22 cellular contexts compared by ENCODE assay signal in the genomic region with DNA sequence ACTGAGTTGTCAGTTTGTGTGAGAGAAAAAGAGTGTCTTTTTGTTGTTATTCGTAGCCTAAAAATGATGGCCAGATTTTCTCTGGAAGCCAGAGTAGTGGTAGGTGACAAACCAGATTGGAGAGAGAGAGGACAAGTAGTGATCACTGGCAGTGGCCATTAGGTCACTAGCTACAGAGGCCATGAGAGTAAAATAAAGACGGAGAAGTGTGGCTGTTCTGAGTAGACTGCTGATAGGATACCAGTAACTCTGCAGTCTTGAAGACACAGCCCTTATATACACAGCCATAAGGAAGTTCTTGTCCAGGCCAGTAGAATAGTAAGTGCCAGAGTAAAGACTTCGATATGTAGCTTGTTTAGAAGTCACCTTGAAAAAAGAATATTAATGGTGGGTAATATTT. TPM values are rescaled to one million over a fixed set of nuclear protein-coding genes. Genes with fewer than 3 reads are reported as not detected.
"Had no signal": no experiment of that assay in that cellular context is flagged by ENCODE, and none has a peak within 500 bp of the region (broad histone marks: within the 10 kb centered on the region; RNA-seq: fewer than 3 reads in every experiment).

No MANE protein-coding gene starts in this region.

- DNase-seq: cerebellar nuclear complex; cortex of kidney; kidney; mucosa of descending colon; naive B cell; nucleus accumbens; right cardiac atrium; sigmoid colon; stimulated activated CD4-positive, alpha-beta T cell treated with anti-CD3 and anti-CD28 coated beads, Interleukin-2, amount 100 ng/mL, for 24 hours; stimulated activated CD4-positive, alpha-beta T cell treated with anti-CD3 and anti-CD28 coated beads, Interleukin-4, amount 100 ng/mL, for 24 hours; stimulated activated naive CD4-positive, alpha-beta T cell treated with Interleukin-2 at 50 U/mL for 16 hours; stomach; thyroid gland; trophoblast cell had no signal

- H3K9me3 ChIP-seq: mucosa of descending colon, prostate gland, sigmoid colon, stomach, thyroid gland had no signal

- H3K9me3 Mint-ChIP-seq: memory B cell; natural killer cell treated with Interleukin-12 subunit alpha and Interleukin-12 subunit beta and Interleukin-15 and Interleukin-18, amount 100 ng/mL, for 72 hours; stimulated activated effector memory CD8-positive, alpha-beta T cell treated with anti-CD3 and anti-CD28 coated beads, Interleukin-12 subunit alpha, Interleukin-12 subunit beta, amount 100 ng/mL, for 72 hours had no signal

- H3K27ac ChIP-seq: hepatocyte, prostate gland, sigmoid colon, stomach, thyroid gland had no signal

- H3K4me3 ChIP-seq: hepatocyte, lung, mucosa of descending colon, prostate gland, sigmoid colon, stomach, thyroid gland had no signal

- H3K36me3 ChIP-seq: prostate gland, thyroid gland had no signal

- H3K4me3 Mint-ChIP-seq: memory B cell; mesothelial cell of epicardium; naive B cell; natural killer cell treated with Interleukin-12 subunit alpha and Interleukin-12 subunit beta and Interleukin-15 and Interleukin-18, amount 100 ng/mL, for 72 hours; stimulated activated effector memory CD8-positive, alpha-beta T cell treated with anti-CD3 and anti-CD28 coated beads, Interleukin-12 subunit alpha, Interleukin-12 subunit beta, amount 100 ng/mL, for 72 hours had no signal

- H3K27me3 Mint-ChIP-seq: memory B cell; naive B cell; natural killer cell treated with Interleukin-12 subunit alpha and Interleukin-12 subunit beta and Interleukin-15 and Interleukin-18, amount 100 ng/mL, for 72 hours had no signal

- H3K4me1 ChIP-seq: prostate gland, thyroid gland had no signal

- H3K4me1 Mint-ChIP-seq: mesothelial cell of epicardium had no signal

- ATAC-seq: mucosa of descending colon; natural killer cell treated with Interleukin-12 subunit alpha and Interleukin-12 subunit beta and Interleukin-15 and Interleukin-18, amount 100 ng/mL, for 72 hours; stimulated activated effector memory CD8-positive, alpha-beta T cell treated with anti-CD3 and anti-CD28 coated beads, Interleukin-12 subunit alpha, Interleukin-12 subunit beta, amount 100 ng/mL, for 72 hours had no signal

- H3K27me3 ChIP-seq: hepatocyte, sigmoid colon, stomach, thyroid gland had no signal

- H3K27ac Mint-ChIP-seq: memory B cell; mesothelial cell of epicardium; natural killer cell treated with Interleukin-12 subunit alpha and Interleukin-12 subunit beta and Interleukin-15 and Interleukin-18, amount 100 ng/mL, for 72 hours; stimulated activated effector memory CD8-positive, alpha-beta T cell treated with anti-CD3 and anti-CD28 coated beads, Interleukin-12 subunit alpha, Interleukin-12 subunit beta, amount 100 ng/mL, for 72 hours had no signal

RNA-seq across cellular contexts. Expression of gene DCAF4L1, which starts 16.5 kb away (rescaled TPM):
- total RNA-seq: osteocyte, stomach had no signal
- polyA plus RNA-seq: hepatocyte had no signal
